ENCODE assay signal across 1 cellular context in genomic region chr19:58154679-58155648, GRCh38.
TF ChIP-seq lines count a peak whose summit lies in the region.

No MANE protein-coding gene starts in this region.

TF ChIP-seq in HepG2, 621 proteins besides CTCF, POLR2A, EP300 and RAD21 (continued from another document and continues in another):
- TF ChIP-seq, protein P1, sequence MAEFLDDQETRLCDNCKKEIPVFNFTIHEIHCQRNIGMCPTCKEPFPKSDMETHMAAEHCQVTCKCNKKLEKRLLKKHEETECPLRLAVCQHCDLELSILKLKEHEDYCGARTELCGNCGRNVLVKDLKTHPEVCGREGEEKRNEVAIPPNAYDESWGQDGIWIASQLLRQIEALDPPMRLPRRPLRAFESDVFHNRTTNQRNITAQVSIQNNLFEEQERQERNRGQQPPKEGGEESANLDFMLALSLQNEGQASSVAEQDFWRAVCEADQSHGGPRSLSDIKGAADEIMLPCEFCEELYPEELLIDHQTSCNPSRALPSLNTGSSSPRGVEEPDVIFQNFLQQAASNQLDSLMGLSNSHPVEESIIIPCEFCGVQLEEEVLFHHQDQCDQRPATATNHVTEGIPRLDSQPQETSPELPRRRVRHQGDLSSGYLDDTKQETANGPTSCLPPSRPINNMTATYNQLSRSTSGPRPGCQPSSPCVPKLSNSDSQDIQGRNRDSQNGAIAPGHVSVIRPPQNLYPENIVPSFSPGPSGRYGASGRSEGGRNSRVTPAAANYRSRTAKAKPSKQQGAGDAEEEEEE (CRISPR knock-in tag; IDR thresholded peaks at IDR 0.05; ENCODE audit: borderline replicate concordance) = peak; percentile 57; the same call in 1 of the 2 replicates
- TF ChIP-seq FOXK2 (IDR thresholded peaks at IDR 0.05) (no peak), STAT5B (CRISPR knock-in tag; IDR thresholded peaks at IDR 0.05) (no peak), HMG20B (CRISPR knock-in tag; conservative IDR thresholded peaks at IDR 0.05) (no peak), GPN1 (CRISPR knock-in tag; IDR thresholded peaks at IDR 0.05; ENCODE audit: borderline replicate concordance) (no peak), HMG20A (CRISPR knock-in tag; IDR thresholded peaks at IDR 0.05; ENCODE audit: borderline replicate concordance) (no peak), NPAS2 (CRISPR knock-in tag; IDR thresholded peaks at IDR 0.05; ENCODE audit: borderline replicate concordance) (no peak), ZSCAN21 (CRISPR knock-in tag; IDR thresholded peaks at IDR 0.05; ENCODE audit: borderline replicate concordance) (peak; percentile 80; the same call in 1 of the 2 replicates), PLRG1 (conservative IDR thresholded peaks at IDR 0.05) (no peak), ZNF720 (CRISPR knock-in tag; IDR thresholded peaks at IDR 0.05) (no peak), ZNF18 (CRISPR knock-in tag; IDR thresholded peaks at IDR 0.05; ENCODE audit: insufficient replicate concordance) (no peak), REST (IDR thresholded peaks at IDR 0.05; ENCODE audit: borderline replicate concordance in 1 of 2, low read depth in 1 of 2, low read length in 2 of 2) (no peak; a peak in 1 of 4 replicates), TAF15 (IDR thresholded peaks at IDR 0.05; ENCODE audit: low read depth, low read length, poor library complexity, severe bottlenecking) (no peak), RNF2 (conservative IDR thresholded peaks at IDR 0.05; ENCODE audit: low read depth) (no peak), RXRB (CRISPR knock-in tag; IDR thresholded peaks at IDR 0.05; ENCODE audit: borderline replicate concordance) (peak; percentile 49; the same call in 1 of the 2 replicates), AKAP8 (CRISPR knock-in tag; IDR thresholded peaks at IDR 0.05) (peak; percentile 70; the same call in 1 of the 2 replicates), HNRNPL (IDR thresholded peaks at IDR 0.05; ENCODE audit: low read depth, low read length) (no peak), NFYC (CRISPR knock-in tag; IDR thresholded peaks at IDR 0.05) (peak; percentile 54), ZFP36 (IDR thresholded peaks at IDR 0.05; ENCODE audit: borderline replicate concordance, low read depth, low read length, partially characterized antibody) (no peak), TARDBP (CRISPR knock-in tag; IDR thresholded peaks at IDR 0.05) (peak; percentile 86; the same call in 1 of the 2 replicates), RFXANK (CRISPR knock-in tag; IDR thresholded peaks at IDR 0.05) (0 out of 2 replicates have a peak, but pooled peaks have one; percentile 43), KDM3A (CRISPR knock-in tag; IDR thresholded peaks at IDR 0.05; ENCODE audit: low read depth) (peak; percentile 90), KAT7 (CRISPR knock-in tag; IDR thresholded peaks at IDR 0.05; ENCODE audit: borderline replicate concordance) (peak; percentile 59; the same call in 1 of the 2 replicates), KAT8 (CRISPR knock-in tag; IDR thresholded peaks at IDR 0.05) (peak; percentile 90), ZNF280B (CRISPR knock-in tag; IDR thresholded peaks at IDR 0.05; ENCODE audit: borderline replicate concordance) (no peak), ZNF101 (CRISPR knock-in tag; IDR thresholded peaks at IDR 0.05; ENCODE audit: borderline replicate concordance, low read depth) (no peak), ZNF543 (CRISPR knock-in tag; IDR thresholded peaks at IDR 0.05) (no peak), ZNF83 (CRISPR knock-in tag; IDR thresholded peaks at IDR 0.05; ENCODE audit: borderline replicate concordance) (no peak), CEBPG (CRISPR knock-in tag; IDR thresholded peaks at IDR 0.05) (peak; percentile 59), SP2 (CRISPR knock-in tag; IDR thresholded peaks at IDR 0.05) (peak; percentile 64), ZFP62 (CRISPR knock-in tag; IDR thresholded peaks at IDR 0.05) (0 out of 2 replicates have a peak, but pooled peaks have one; percentile 23), HOMEZ (CRISPR knock-in tag; IDR thresholded peaks at IDR 0.05; ENCODE audit: low read depth) (no peak)
- TF ChIP-seq, protein P2, sequence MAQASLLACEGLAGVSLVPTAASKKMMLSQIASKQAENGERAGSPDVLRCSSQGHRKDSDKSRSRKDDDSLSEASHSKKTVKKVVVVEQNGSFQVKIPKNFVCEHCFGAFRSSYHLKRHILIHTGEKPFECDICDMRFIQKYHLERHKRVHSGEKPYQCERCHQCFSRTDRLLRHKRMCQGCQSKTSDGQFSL (CRISPR knock-in tag; IDR thresholded peaks at IDR 0.05) = peak; percentile 99
- TF ChIP-seq, protein P3, sequence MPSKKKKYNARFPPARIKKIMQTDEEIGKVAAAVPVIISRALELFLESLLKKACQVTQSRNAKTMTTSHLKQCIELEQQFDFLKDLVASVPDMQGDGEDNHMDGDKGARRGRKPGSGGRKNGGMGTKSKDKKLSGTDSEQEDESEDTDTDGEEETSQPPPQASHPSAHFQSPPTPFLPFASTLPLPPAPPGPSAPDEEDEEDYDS (CRISPR knock-in tag; IDR thresholded peaks at IDR 0.05) = peak; percentile 27
- TF ChIP-seq, protein P4, sequence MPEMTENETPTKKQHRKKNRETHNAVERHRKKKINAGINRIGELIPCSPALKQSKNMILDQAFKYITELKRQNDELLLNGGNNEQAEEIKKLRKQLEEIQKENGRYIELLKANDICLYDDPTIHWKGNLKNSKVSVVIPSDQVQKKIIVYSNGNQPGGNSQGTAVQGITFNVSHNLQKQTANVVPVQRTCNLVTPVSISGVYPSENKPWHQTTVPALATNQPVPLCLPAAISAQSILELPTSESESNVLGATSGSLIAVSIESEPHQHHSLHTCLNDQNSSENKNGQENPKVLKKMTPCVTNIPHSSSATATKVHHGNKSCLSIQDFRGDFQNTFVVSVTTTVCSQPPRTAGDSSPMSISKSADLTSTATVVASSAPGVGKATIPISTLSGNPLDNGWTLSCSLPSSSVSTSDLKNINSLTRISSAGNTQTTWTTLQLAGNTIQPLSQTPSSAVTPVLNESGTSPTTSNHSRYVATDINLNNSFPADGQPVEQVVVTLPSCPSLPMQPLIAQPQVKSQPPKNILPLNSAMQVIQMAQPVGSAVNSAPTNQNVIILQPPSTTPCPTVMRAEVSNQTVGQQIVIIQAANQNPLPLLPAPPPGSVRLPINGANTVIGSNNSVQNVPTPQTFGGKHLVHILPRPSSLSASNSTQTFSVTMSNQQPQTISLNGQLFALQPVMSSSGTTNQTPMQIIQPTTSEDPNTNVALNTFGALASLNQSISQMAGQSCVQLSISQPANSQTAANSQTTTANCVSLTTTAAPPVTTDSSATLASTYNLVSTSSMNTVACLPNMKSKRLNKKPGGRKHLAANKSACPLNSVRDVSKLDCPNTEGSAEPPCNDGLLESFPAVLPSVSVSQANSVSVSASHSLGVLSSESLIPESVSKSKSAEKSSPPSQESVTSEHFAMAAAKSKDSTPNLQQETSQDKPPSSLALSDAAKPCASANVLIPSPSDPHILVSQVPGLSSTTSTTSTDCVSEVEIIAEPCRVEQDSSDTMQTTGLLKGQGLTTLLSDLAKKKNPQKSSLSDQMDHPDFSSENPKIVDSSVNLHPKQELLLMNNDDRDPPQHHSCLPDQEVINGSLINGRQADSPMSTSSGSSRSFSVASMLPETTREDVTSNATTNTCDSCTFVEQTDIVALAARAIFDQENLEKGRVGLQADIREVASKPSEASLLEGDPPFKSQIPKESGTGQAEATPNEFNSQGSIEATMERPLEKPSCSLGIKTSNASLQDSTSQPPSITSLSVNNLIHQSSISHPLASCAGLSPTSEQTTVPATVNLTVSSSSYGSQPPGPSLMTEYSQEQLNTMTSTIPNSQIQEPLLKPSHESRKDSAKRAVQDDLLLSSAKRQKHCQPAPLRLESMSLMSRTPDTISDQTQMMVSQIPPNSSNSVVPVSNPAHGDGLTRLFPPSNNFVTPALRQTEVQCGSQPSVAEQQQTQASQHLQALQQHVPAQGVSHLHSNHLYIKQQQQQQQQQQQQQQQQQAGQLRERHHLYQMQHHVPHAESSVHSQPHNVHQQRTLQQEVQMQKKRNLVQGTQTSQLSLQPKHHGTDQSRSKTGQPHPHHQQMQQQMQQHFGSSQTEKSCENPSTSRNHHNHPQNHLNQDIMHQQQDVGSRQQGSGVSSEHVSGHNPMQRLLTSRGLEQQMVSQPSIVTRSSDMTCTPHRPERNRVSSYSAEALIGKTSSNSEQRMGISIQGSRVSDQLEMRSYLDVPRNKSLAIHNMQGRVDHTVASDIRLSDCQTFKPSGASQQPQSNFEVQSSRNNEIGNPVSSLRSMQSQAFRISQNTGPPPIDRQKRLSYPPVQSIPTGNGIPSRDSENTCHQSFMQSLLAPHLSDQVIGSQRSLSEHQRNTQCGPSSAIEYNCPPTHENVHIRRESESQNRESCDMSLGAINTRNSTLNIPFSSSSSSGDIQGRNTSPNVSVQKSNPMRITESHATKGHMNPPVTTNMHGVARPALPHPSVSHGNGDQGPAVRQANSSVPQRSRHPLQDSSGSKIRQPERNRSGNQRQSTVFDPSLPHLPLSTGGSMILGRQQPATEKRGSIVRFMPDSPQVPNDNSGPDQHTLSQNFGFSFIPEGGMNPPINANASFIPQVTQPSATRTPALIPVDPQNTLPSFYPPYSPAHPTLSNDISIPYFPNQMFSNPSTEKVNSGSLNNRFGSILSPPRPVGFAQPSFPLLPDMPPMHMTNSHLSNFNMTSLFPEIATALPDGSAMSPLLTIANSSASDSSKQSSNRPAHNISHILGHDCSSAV (CRISPR knock-in tag; IDR thresholded peaks at IDR 0.05; ENCODE audit: borderline replicate concordance) = no peak
- TF ChIP-seq, protein P5, sequence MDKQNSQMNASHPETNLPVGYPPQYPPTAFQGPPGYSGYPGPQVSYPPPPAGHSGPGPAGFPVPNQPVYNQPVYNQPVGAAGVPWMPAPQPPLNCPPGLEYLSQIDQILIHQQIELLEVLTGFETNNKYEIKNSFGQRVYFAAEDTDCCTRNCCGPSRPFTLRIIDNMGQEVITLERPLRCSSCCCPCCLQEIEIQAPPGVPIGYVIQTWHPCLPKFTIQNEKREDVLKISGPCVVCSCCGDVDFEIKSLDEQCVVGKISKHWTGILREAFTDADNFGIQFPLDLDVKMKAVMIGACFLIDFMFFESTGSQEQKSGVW (CRISPR knock-in tag; IDR thresholded peaks at IDR 0.05; ENCODE audit: borderline replicate concordance) = no peak
